In genomic region chr4:15882675-15883086, GRCh38 we compare ENCODE assay signal across 8 cellular contexts. TPM values are rescaled to one million over a fixed set of nuclear protein-coding genes. Genes with fewer than 3 reads are reported as not detected.
A peak's percentile ranks its signal among the peaks of the same experiment; 100 is the strongest.
DNase-seq lines count a peak whose midpoint lies in the region; ATAC-seq and TF ChIP-seq lines count a peak whose summit lies in the region.

No MANE protein-coding gene starts in this region.

- no peaks in the 10 kb centered on the region for H3K27me3 ChIP-seq in A673 (replicated peaks; ENCODE audit: insufficient read depth, low read depth, low read length, poor library complexity)

- POLR2A ChIA-PET in A673 (lab: Charles Lee; ENCODE audit: low non-redundant PET): no interaction called here
- POLR2A ChIA-PET in MCF 10A (lab: Yijun Ruan, JAX): interaction anchor here (0.6 to 2.5 kb wide), 6 partner anchors 12 to 122 kb away, joined by 3 to 27 read pairs (median 3); partner anchors contain the start of gene FGFBP1

- H3K36me3 Mint-ChIP-seq in T-helper 2 cell treated with Interferon-gamma antibody and Interleukin-4, amounts not matched to agents 5 μg/mL and 100 μg/mL, for 36 hours (ENCODE audit: low read depth): no peaks in the 10 kb centered on the region
- H3K36me3 Mint-ChIP-seq in MCF 10A (ENCODE audit: insufficient read depth, unreplicated experiment): no peaks in the 10 kb centered on the region

- no peak overlapping the region for H3K27ac Mint-ChIP-seq in T-helper 2 cell treated with Interferon-gamma antibody and Interleukin-4, amounts not matched to agents 5 μg/mL and 100 μg/mL, for 36 hours
- peak overlapping the region; percentile 35 for H3K27ac Mint-ChIP-seq in MCF 10A (ENCODE audit: low read depth, unreplicated experiment)

- intact Hi-C loops in A673 (cut with micrococcal nuclease; ENCODE audit: unreplicated experiment): loop anchor here (1.0 to 5.0 kb wide), 4 partner anchors 74 to 405 kb away; no protein-coding TSS in a partner anchor
- intact Hi-C loops in MCF 10A (cut with micrococcal nuclease): loop anchor here (1.0 to 10.0 kb wide), 7 partner anchors 39 to 404 kb away; partner anchors contain the start of gene FGFBP1

- TF ChIP-seq CTCF in A673 (conservative IDR thresholded peaks at IDR 0.05; ENCODE audit: low read depth, low read length) (peak; percentile 93), GM13977 (IDR thresholded peaks at IDR 0.05; ENCODE audit: extremely low read depth, insufficient read depth, missing control alignments) (peak; percentile 93), MCF 10A (IDR thresholded peaks at IDR 0.05; ENCODE audit: unreplicated experiment) (peak; percentile 88)

- H3K9me3 ChIP-seq in A673 (ENCODE audit: low read depth, low read length, poor library complexity, severe bottlenecking): no peaks in the 10 kb centered on the region

- H3K4me1 Mint-ChIP-seq in T-helper 2 cell treated with Interferon-gamma antibody and Interleukin-4, amounts not matched to agents 5 μg/mL and 100 μg/mL, for 36 hours (ENCODE audit: low read depth): no peaks in the 10 kb centered on the region
- H3K4me1 Mint-ChIP-seq in MCF 10A (ENCODE audit: insufficient read depth, unreplicated experiment): peaks cover 5% of the 10 kb centered on the region

- in situ Hi-C loops in GM13977 (cut with MboI; ENCODE audit: low pct_unique_long_range_greater_than_20kb, low sequenced_read_pairs, unreplicated experiment): no loop called here

- ATAC-seq in HG02798 (IDR thresholded peaks at IDR 0.05; ENCODE audit: poor library complexity, unreplicated experiment): peak; percentile 91

- BruUV-seq in A673 (replicated peaks; lab: Mats Ljungman, UMichigan): no TSS peak
- BruUV-seq in MCF 10A (replicated peaks; lab: Mats Ljungman, UMichigan): no TSS peak

- CTCF ChIA-PET in A673 (lab: Charles Lee): interaction anchor here (0.6 to 3.0 kb wide), 18 partner anchors 8 to 569 kb away, joined by 3 to 65 read pairs (median 3); no protein-coding TSS in a partner anchor
- CTCF ChIA-PET in MCF 10A (lab: Yijun Ruan, JAX): interaction anchor here (0.6 to 7.5 kb wide), 62 partner anchors 8 to 412 kb away, joined by 3 to 357 read pairs (median 4); partner anchors contain the start of genes FGFBP1 and FGFBP2

- no peak overlapping the region for H3K4me3 ChIP-seq in A673 (ENCODE audit: low read depth, low read length, poor library complexity, severe bottlenecking)

- H3K4me1 ChIP-seq in A673 (ENCODE audit: insufficient read depth, low read length, poor library complexity, severe bottlenecking): peaks cover 20% of the 10 kb centered on the region

- H3K36me3 ChIP-seq in A673 (ENCODE audit: insufficient read depth, low read length, poor library complexity, severe bottlenecking): no peaks in the 10 kb centered on the region

- peak; percentile 81 for DNase-seq in A673 (ENCODE audit: low spot score)
- DNase-seq in GM13977 (ENCODE audit: low spot score): peak; percentile 70
- DNase-seq in NCI-H1105 (lab: John Stamatoyannopoulos, UW): peak; percentile 23
- peak; percentile 35 for DNase-seq in T-helper 2 cell treated with Interferon-gamma antibody and Interleukin-4, amounts not matched to agents 5 μg/mL and 100 μg/mL, for 36 hours (ENCODE audit: low spot score)
- peak; percentile 90 for DNase-seq in MCF 10A (ENCODE audit: unreplicated experiment)
- peak; percentile 83 for DNase-seq in iris pigment epithelial cell (ENCODE audit: low read depth)
- DNase-seq in stimulated activated CD4-positive, alpha-beta T cell treated with anti-CD3 and anti-CD28 coated beads, Interleukin-1b, Interleukin-23, amount 100 ng/mL, for 24 hours (ENCODE audit: low read depth in 4 of 4, low spot score in 1 of 4): peak; percentile 2 to 28 (median 10)

- peaks cover 14% of the 10 kb centered on the region for H3K27me3 Mint-ChIP-seq in T-helper 2 cell treated with Interferon-gamma antibody and Interleukin-4, amounts not matched to agents 5 μg/mL and 100 μg/mL, for 36 hours (ENCODE audit: low read depth)
- H3K27me3 Mint-ChIP-seq in MCF 10A (ENCODE audit: insufficient read depth, unreplicated experiment): no peaks in the 10 kb centered on the region

- no peak overlapping the region for H3K4me3 Mint-ChIP-seq in T-helper 2 cell treated with Interferon-gamma antibody and Interleukin-4, amounts not matched to agents 5 μg/mL and 100 μg/mL, for 36 hours
- no peak overlapping the region for H3K4me3 Mint-ChIP-seq in MCF 10A (ENCODE audit: unreplicated experiment)

- H3K27ac ChIP-seq in A673 (ENCODE audit: low read depth, low read length, poor library complexity, severe bottlenecking): no peak overlapping the region

- H3K9me3 Mint-ChIP-seq in T-helper 2 cell treated with Interferon-gamma antibody and Interleukin-4, amounts not matched to agents 5 μg/mL and 100 μg/mL, for 36 hours: peaks cover 7% of the 10 kb centered on the region
- H3K9me3 Mint-ChIP-seq in MCF 10A (ENCODE audit: unreplicated experiment): peaks cover 7% of the 10 kb centered on the region

RNA-seq across cellular contexts. Expression of gene FGFBP1, which starts 55.9 kb away (rescaled TPM):
- total RNA-seq in A673 (2021): not detected in 2 replicates
- 9.5 and 13.8 TPM in 2 replicates for total RNA-seq in MCF 10A (2022)

Comparison
In these comparisons a context has a peak if more than half of its experiments do, and no peak if none do; other contexts are left out.
1. DNase-seq: peak in every context shown above with its lines; median percentile 90 in MCF 10A; 83 in iris pigment epithelial cell; 81 in A673; 70 in GM13977; 35 in T-helper 2 cell treated with Interferon-gamma antibody and Interleukin-4, amounts not matched to agents 5 μg/mL and 100 μg/mL, for 36 hours; 23 in NCI-H1105; 10 in stimulated activated CD4-positive, alpha-beta T cell treated with anti-CD3 and anti-CD28 coated beads, Interleukin-1b, Interleukin-23, amount 100 ng/mL, for 24 hours.
2. RNA of gene FGFBP1, which starts 55.9 kb away (total RNA-seq): 9.5 to 13.8 TPM in MCF 10A; not detected in A673; every median in the first group is over 10 times any median in the second.
3. Peak in every context shown above with its lines, with median percentiles within 50 percentile points of each other: CTCF ChIP-seq.